19 cellular contexts compared by ENCODE assay signal in genomic region chr11:134740590-134741342, GRCh38.
DNase-seq lines count a peak whose midpoint lies in the region; ATAC-seq and TF ChIP-seq lines count a peak whose summit lies in the region.
"Had no signal": no experiment of that assay in that cellular context is flagged by ENCODE, and none has a peak within 500 bp of the region (broad histone marks: within the 10 kb centered on the region; RNA-seq: fewer than 3 reads in every experiment).

No MANE protein-coding gene starts in this region.

- no peak overlapping the region for H4K5ac ChIP-seq in IMR-90 (ENCODE audit: low read depth, low read length)

- no peak overlapping the region for H2AK9ac ChIP-seq in IMR-90 (replicated peaks; ENCODE audit: low read depth, low read length, poor library complexity)

- 0 out of 2 replicates have a peak overlapping the region, but pooled peaks have one; percentile 15 for H2BK120ac ChIP-seq in IMR-90 (ENCODE audit: low read depth, low read length)

- no peak overlapping the region for H2AFZ ChIP-seq in IMR-90 (replicated peaks; ENCODE audit: low read length, poor library complexity)

- H4K91ac ChIP-seq in IMR-90 (ENCODE audit: insufficient read depth, low read depth, low read length): peak overlapping the region; percentile 15; the same call in 1 of the 2 replicates

- no peak overlapping the region for H3K56ac ChIP-seq in IMR-90 (ENCODE audit: extremely low read depth, insufficient read depth, low read length)

- no peak for TF ChIP-seq CTCF in Caco-2 (IDR thresholded peaks at IDR 0.05; ENCODE audit: insufficient read depth in 1 of 2, low read depth in 1 of 2, low read length in 1 of 2, severe bottlenecking in 1 of 2, unreplicated experiment in 1 of 2)
- TF ChIP-seq CTCF in IMR-90 (conservative IDR thresholded peaks at IDR 0.05; ENCODE audit: low read depth, low read length): no peak
- TF ChIP-seq CTCF in VCaP (conservative IDR thresholded peaks at IDR 0.05): no peak

- 0 out of 2 replicates have a peak overlapping the region, but pooled peaks have one; percentile 18 for H2AK5ac ChIP-seq in IMR-90 (ENCODE audit: low read depth, low read length)

- H2BK15ac ChIP-seq in IMR-90 (ENCODE audit: low read depth, low read length): no peak overlapping the region

- intact Hi-C loops in Caco-2 (cut with micrococcal nuclease; ENCODE audit: unreplicated experiment) (no loop called here), IMR-90 (cut with micrococcal nuclease) (no loop called here), left ventricle myocardium superior (cut with micrococcal nuclease) (no loop called here)

- H3K36me3 Mint-ChIP-seq in Caco-2 (ENCODE audit: insufficient read depth, unreplicated experiment): no peaks in the 10 kb centered on the region
- H3K36me3 Mint-ChIP-seq: CD8-positive, alpha-beta T cell had no signal

- H3K27me3 Mint-ChIP-seq in Caco-2 (ENCODE audit: insufficient read depth, unreplicated experiment): no peaks in the 10 kb centered on the region

- dilution Hi-C loops in IMR-90 (cut with HindIII; ENCODE audit: low sequenced_read_pairs, unreplicated experiment): no loop called here

- H3K27me3 ChIP-seq in Caco-2 (replicated peaks; ENCODE audit: control insufficient read depth, insufficient read depth, low read length): no peaks in the 10 kb centered on the region
- no peaks in the 10 kb centered on the region for H3K27me3 ChIP-seq in IMR-90 (ENCODE audit: control insufficient read depth, insufficient read depth, low read length)

- H2BK5ac ChIP-seq in IMR-90 (ENCODE audit: low read depth, low read length, poor library complexity, severe bottlenecking): peak overlapping the region; percentile 89

- TF ChIP-seq RAD21 in IMR-90 (IDR thresholded peaks at IDR 0.05; ENCODE audit: low read length): no peak

- H2BK20ac ChIP-seq in IMR-90 (ENCODE audit: low read depth, low read length): no peak overlapping the region

- no peak overlapping the region for H3K27ac Mint-ChIP-seq in Caco-2 (ENCODE audit: unreplicated experiment)
- H3K27ac Mint-ChIP-seq: CD8-positive, alpha-beta T cell had no signal

- H3K4me1 ChIP-seq in Caco-2 (peaks cover 47% of the 10 kb centered on the region), IMR-90 (ENCODE audit: control insufficient read depth, insufficient read depth, low read length) (peaks cover 5% of the 10 kb centered on the region; the same call in 1 of the 2 replicates)

- H3K4me1 Mint-ChIP-seq in Caco-2 (ENCODE audit: low read depth, unreplicated experiment): peaks cover 34% of the 10 kb centered on the region

- H4K20me1 ChIP-seq in IMR-90 (ENCODE audit: insufficient read depth, low read length): no peaks in the 10 kb centered on the region

- H3K36me3 ChIP-seq in Caco-2 (ENCODE audit: control insufficient read depth, insufficient read depth, low read length) (no peaks in the 10 kb centered on the region), IMR-90 (ENCODE audit: control insufficient read depth, insufficient read depth, low read length) (no peaks in the 10 kb centered on the region)

- H3K79me1 ChIP-seq in IMR-90 (ENCODE audit: low read depth in 1 of 2, low read length in 2 of 2): no peaks in the 10 kb centered on the region

- POLR2A ChIA-PET in Caco-2 (lab: Charles Lee) (no interaction called here), IMR-90 (lab: Charles Lee; ENCODE audit: unreplicated experiment) (no interaction called here)

- no peak overlapping the region for H3K9ac ChIP-seq in IMR-90 (ENCODE audit: low read depth, low read length)
- H3K9ac ChIP-seq: SK-N-SH had no signal

- no peak overlapping the region for H3K14ac ChIP-seq in IMR-90 (replicated peaks; ENCODE audit: low read depth, low read length)

- WGBS in IMR-90 (ENCODE audit: extremely low coverage in 2 of 2, insufficient read length in 1 of 2), 2 experiments: no CpG with 5 or more reads among the region's 9 CpGs

- no peak overlapping the region; the same call in 1 of the 2 replicates for H3K18ac ChIP-seq in IMR-90 (ENCODE audit: low read depth, low read length)

- H3K27ac ChIP-seq in IMR-90 (ENCODE audit: insufficient read depth, low read length): peak overlapping the region; percentile 68; the same call in 1 of the 2 replicates
- peak overlapping the region; percentile 97 for H3K27ac ChIP-seq in VCaP
- H3K27ac ChIP-seq: HL-60 had no signal

- no peak overlapping the region for H3K4me3 ChIP-seq in Caco-2 (ENCODE audit: low read depth, low read length)
- no peak overlapping the region for H3K4me3 ChIP-seq in IMR-90 (ENCODE audit: insufficient read depth, low read depth, low read length)

- BruUV-seq in Caco-2 (replicated peaks; lab: Mats Ljungman, UMichigan) (TSS peak; percentile 92), IMR-90 (replicated peaks; lab: Mats Ljungman, UMichigan) (TSS peak; percentile 38)

- H3K9me3 ChIP-seq in Caco-2 (peaks cover 10% of the 10 kb centered on the region), IMR-90 (ENCODE audit: control insufficient read depth, insufficient read depth, low read length) (peaks cover 31% of the 10 kb centered on the region)
- H3K9me3 ChIP-seq: SK-N-SH had no signal

- no peak overlapping the region for H3K4me3 Mint-ChIP-seq in Caco-2 (ENCODE audit: unreplicated experiment)
- H3K4me3 Mint-ChIP-seq: CD8-positive, alpha-beta T cell had no signal

- H3K9me3 Mint-ChIP-seq in Caco-2 (ENCODE audit: unreplicated experiment): no peaks in the 10 kb centered on the region
- H3K9me3 Mint-ChIP-seq: CD8-positive, alpha-beta T cell had no signal

- no peak overlapping the region for H3K4me2 ChIP-seq in IMR-90 (ENCODE audit: low read depth, low read length)
- H3K4me2 ChIP-seq: SK-N-SH had no signal

- in situ Hi-C loops in IMR-90 (cut with MboI; ENCODE audit: low sequenced_read_pairs): no loop called here

- H3K23ac ChIP-seq in IMR-90 (ENCODE audit: low read depth, low read length): no peak overlapping the region

- DNase-seq in Caco-2 (peak in 1 of 2 experiments; percentile 63), IMR-90 (no peak), mesenteric fat pad (ENCODE audit: low spot score) (peak; percentile 12), NCI-H146 (lab: John Stamatoyannopoulos, UW) (no peak), left ventricle myocardium superior (no peak)
- DNase-seq: ACHN; NCI-H1417 treated with DMSO at 0.1 percent for 48 hours; NCI-H2029 treated with DMSO at 0.1 percent for 48 hours; NCI-H226; NK-92 treated with Interleukin-12 subunit alpha and Interleukin-12 subunit beta, amount 100 ng/mL, for 24 hours; OCI-M1; SK-N-SH; T-helper 1 cell had no signal

- peak overlapping the region in 1 of 2 experiments; percentile 25; a peak in 1 of 4 replicates for H4K8ac ChIP-seq in IMR-90 (ENCODE audit: low read depth in 2 of 2, low read length in 2 of 2)

- ATAC-seq in IMR-90 (ENCODE audit: low read depth) (no peak), left ventricle myocardium superior (no peak), HG03139 (IDR thresholded peaks at IDR 0.05; ENCODE audit: unreplicated experiment) (no peak), GM18867 (IDR thresholded peaks at IDR 0.05; ENCODE audit: unreplicated experiment) (no peak)
- ATAC-seq: CD8-positive, alpha-beta T cell; HCT116 had no signal

- H3K4ac ChIP-seq in IMR-90 (ENCODE audit: low read depth, low read length): no peak overlapping the region; the same call in 1 of the 2 replicates

- CTCF ChIA-PET in Caco-2 (lab: Charles Lee) (no interaction called here), IMR-90 (lab: Yijun Ruan, JAX) (no interaction called here)

- no peak for TF ChIP-seq POLR2A in IMR-90 (IDR thresholded peaks at IDR 0.05; ENCODE audit: low read depth, low read length)

- no peaks in the 10 kb centered on the region for H3K9me1 ChIP-seq in IMR-90 (ENCODE audit: insufficient read depth, low read length)

TF ChIP-seq in IMR-90, 13 proteins besides CTCF, POLR2A, EP300 and RAD21:
- TF ChIP-seq USF2 (IDR thresholded peaks at IDR 0.05; ENCODE audit: low read depth, low read length): no peak
- TF ChIP-seq MXI1 (IDR thresholded peaks at IDR 0.05; ENCODE audit: borderline replicate concordance, low read depth, low read length): no peak
- TF ChIP-seq CEBPB (IDR thresholded peaks at IDR 0.05; ENCODE audit: low read depth, low read length): no peak
- no peak for TF ChIP-seq CHD1 (IDR thresholded peaks at IDR 0.05; ENCODE audit: low read depth, low read length)
- TF ChIP-seq RFX5 (IDR thresholded peaks at IDR 0.05; ENCODE audit: low read depth, low read length): no peak
- no peak for TF ChIP-seq MAFK (IDR thresholded peaks at IDR 0.05; ENCODE audit: low read depth, low read length)
- no peak for TF ChIP-seq SMC3 (IDR thresholded peaks at IDR 0.05; ENCODE audit: low read depth, low read length)
- TF ChIP-seq RCOR1 (IDR thresholded peaks at IDR 0.05; ENCODE audit: insufficient replicate concordance, low read length): no peak
- TF ChIP-seq, protein P1, sequence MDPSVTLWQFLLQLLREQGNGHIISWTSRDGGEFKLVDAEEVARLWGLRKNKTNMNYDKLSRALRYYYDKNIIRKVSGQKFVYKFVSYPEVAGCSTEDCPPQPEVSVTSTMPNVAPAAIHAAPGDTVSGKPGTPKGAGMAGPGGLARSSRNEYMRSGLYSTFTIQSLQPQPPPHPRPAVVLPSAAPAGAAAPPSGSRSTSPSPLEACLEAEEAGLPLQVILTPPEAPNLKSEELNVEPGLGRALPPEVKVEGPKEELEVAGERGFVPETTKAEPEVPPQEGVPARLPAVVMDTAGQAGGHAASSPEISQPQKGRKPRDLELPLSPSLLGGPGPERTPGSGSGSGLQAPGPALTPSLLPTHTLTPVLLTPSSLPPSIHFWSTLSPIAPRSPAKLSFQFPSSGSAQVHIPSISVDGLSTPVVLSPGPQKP (IDR thresholded peaks at IDR 0.05; ENCODE audit: borderline replicate concordance, low read depth, low read length): no peak
- no peak for TF ChIP-seq MAZ (IDR thresholded peaks at IDR 0.05; ENCODE audit: borderline replicate concordance, low read depth, low read length)
- TF ChIP-seq BHLHE40 (IDR thresholded peaks at IDR 0.05; ENCODE audit: low read depth, low read length): no peak
- TF ChIP-seq NFE2L2 (IDR thresholded peaks at IDR 0.05; ENCODE audit: low read depth, low read length): no peak
- TF ChIP-seq FOS (IDR thresholded peaks at IDR 0.05; ENCODE audit: low read depth, low read length): no peak
